In genomic region chr3:28326458-28326926, GRCh38 we compare ENCODE assay signal across 10 cellular contexts. TPM values are rescaled to one million over a fixed set of nuclear protein-coding genes. Genes with fewer than 3 reads are reported as not detected.
DNase-seq lines count a peak whose midpoint lies in the region; ATAC-seq and TF ChIP-seq lines count a peak whose summit lies in the region.
"Had no signal": no experiment of that assay in that cellular context is flagged by ENCODE, and none has a peak within 500 bp of the region (broad histone marks: within the 10 kb centered on the region; RNA-seq: fewer than 3 reads in every experiment).

No MANE protein-coding gene starts in this region.

- peaks cover 53% of the 10 kb centered on the region for H3K4me1 Mint-ChIP-seq in activated CD8-positive, alpha-beta memory T cell treated with anti-CD3 and anti-CD28 coated beads, Interleukin-2, amount 10 ng/mL, durations not matched to agents 7 days and 5 days
- H3K4me1 Mint-ChIP-seq in activated CD4-positive, alpha-beta memory T cell treated with anti-CD3 and anti-CD28 coated beads, Interleukin-2, amount 10 ng/mL, durations not matched to agents 7 days and 5 days = peaks cover 37% of the 10 kb centered on the region
- no peaks in the 10 kb centered on the region for H3K4me1 Mint-ChIP-seq in endothelial cell (ENCODE audit: unreplicated experiment)

- ATAC-seq in activated CD8-positive, alpha-beta memory T cell treated with anti-CD3 and anti-CD28 coated beads, Interleukin-2, amount 10 ng/mL, durations not matched to agents 7 days and 5 days = peak; percentile 91
- peak; percentile 73 for ATAC-seq in HG03066 (IDR thresholded peaks at IDR 0.05; ENCODE audit: low read depth, unreplicated experiment)

- no peaks in the 10 kb centered on the region for H3K27me3 Mint-ChIP-seq in activated CD8-positive, alpha-beta memory T cell treated with anti-CD3 and anti-CD28 coated beads, Interleukin-2, amount 10 ng/mL, durations not matched to agents 7 days and 5 days
- H3K27me3 Mint-ChIP-seq in activated CD4-positive, alpha-beta memory T cell treated with anti-CD3 and anti-CD28 coated beads, Interleukin-2, amount 10 ng/mL, durations not matched to agents 7 days and 5 days = no peaks in the 10 kb centered on the region
- no peaks in the 10 kb centered on the region for H3K27me3 Mint-ChIP-seq in endothelial cell (ENCODE audit: unreplicated experiment)
- H3K27me3 Mint-ChIP-seq: IgD-negative memory B cell had no signal

- POLR2A ChIA-PET in activated CD4-positive, alpha-beta memory T cell treated with anti-CD3 and anti-CD28 coated beads, Interleukin-2, amount 10 ng/mL, durations not matched to agents 7 days and 5 days (lab: Charles Lee) = interaction anchor here (0.6 to 3.6 kb wide), 13 partner anchors 9 to 614 kb away, joined by 3 to 38 read pairs (median 4); partner anchors contain the start of genes AZI2, CMC1, EOMES and ZCWPW2

- no peak for TF ChIP-seq CTCF in endothelial cell (IDR thresholded peaks at IDR 0.05; ENCODE audit: unreplicated experiment)

- CTCF ChIA-PET in activated CD8-positive, alpha-beta memory T cell treated with anti-CD3 and anti-CD28 coated beads, Interleukin-2, amount 10 ng/mL, durations not matched to agents 7 days and 5 days (lab: Charles Lee) = interaction anchor here (0.7 to 6.7 kb wide), 12 partner anchors 9 to 614 kb away, joined by 3 to 82 read pairs (median 4); partner anchors contain the start of genes AZI2, EOMES and ZCWPW2
- CTCF ChIA-PET in activated CD4-positive, alpha-beta memory T cell treated with anti-CD3 and anti-CD28 coated beads, Interleukin-2, amount 10 ng/mL, durations not matched to agents 7 days and 5 days (lab: Charles Lee) = interaction anchor here (0.6 to 6.2 kb wide), 12 partner anchors 8 to 618 kb away, joined by 3 to 103 read pairs (median 6); partner anchors contain the start of genes AZI2, EOMES and ZCWPW2

- peaks cover 40% of the 10 kb centered on the region for H3K36me3 Mint-ChIP-seq in activated CD8-positive, alpha-beta memory T cell treated with anti-CD3 and anti-CD28 coated beads, Interleukin-2, amount 10 ng/mL, durations not matched to agents 7 days and 5 days
- peaks cover 49% of the 10 kb centered on the region for H3K36me3 Mint-ChIP-seq in activated CD4-positive, alpha-beta memory T cell treated with anti-CD3 and anti-CD28 coated beads, Interleukin-2, amount 10 ng/mL, durations not matched to agents 7 days and 5 days (ENCODE audit: low read depth)
- no peaks in the 10 kb centered on the region for H3K36me3 Mint-ChIP-seq in endothelial cell (ENCODE audit: low read depth, unreplicated experiment)

- H3K27ac Mint-ChIP-seq in activated CD8-positive, alpha-beta memory T cell treated with anti-CD3 and anti-CD28 coated beads, Interleukin-2, amount 10 ng/mL, durations not matched to agents 7 days and 5 days = peak overlapping the region; percentile 78
- H3K27ac Mint-ChIP-seq in activated CD4-positive, alpha-beta memory T cell treated with anti-CD3 and anti-CD28 coated beads, Interleukin-2, amount 10 ng/mL, durations not matched to agents 7 days and 5 days = peak overlapping the region; percentile 59
- H3K27ac Mint-ChIP-seq in endothelial cell (ENCODE audit: unreplicated experiment) = no peak overlapping the region
- H3K27ac Mint-ChIP-seq: IgD-negative memory B cell had no signal

- H3K4me3 Mint-ChIP-seq in activated CD8-positive, alpha-beta memory T cell treated with anti-CD3 and anti-CD28 coated beads, Interleukin-2, amount 10 ng/mL, durations not matched to agents 7 days and 5 days = peak overlapping the region; percentile 13
- peak overlapping the region; percentile 1 for H3K4me3 Mint-ChIP-seq in activated CD4-positive, alpha-beta memory T cell treated with anti-CD3 and anti-CD28 coated beads, Interleukin-2, amount 10 ng/mL, durations not matched to agents 7 days and 5 days
- H3K4me3 Mint-ChIP-seq in endothelial cell (ENCODE audit: unreplicated experiment) = no peak overlapping the region
- H3K4me3 Mint-ChIP-seq: IgD-negative memory B cell had no signal

- H3K9me3 Mint-ChIP-seq in activated CD8-positive, alpha-beta memory T cell treated with anti-CD3 and anti-CD28 coated beads, Interleukin-2, amount 10 ng/mL, durations not matched to agents 7 days and 5 days (ENCODE audit: low read depth) = no peaks in the 10 kb centered on the region
- no peaks in the 10 kb centered on the region for H3K9me3 Mint-ChIP-seq in activated CD4-positive, alpha-beta memory T cell treated with anti-CD3 and anti-CD28 coated beads, Interleukin-2, amount 10 ng/mL, durations not matched to agents 7 days and 5 days
- no peaks in the 10 kb centered on the region for H3K9me3 Mint-ChIP-seq in endothelial cell (ENCODE audit: unreplicated experiment)
- H3K9me3 Mint-ChIP-seq: IgD-negative memory B cell had no signal

- DNase-seq in activated CD8-positive, alpha-beta memory T cell treated with anti-CD3 and anti-CD28 coated beads, Interleukin-2, amount 10 ng/mL, durations not matched to agents 7 days and 5 days = peak; percentile 83
- DNase-seq in activated CD8-positive, alpha-beta memory T cell treated with anti-CD3 and anti-CD28 coated beads, Interleukin-2, amount 50 U/mL, for 48 hours = no peak
- DNase-seq in activated CD4-positive, alpha-beta memory T cell treated with anti-CD3 and anti-CD28 coated beads, Interleukin-2, amount 10 ng/mL, durations not matched to agents 7 days and 5 days = peak; percentile 60
- DNase-seq in stimulated activated CD4-positive, alpha-beta T cell treated with anti-CD3 and anti-CD28 coated beads, TNF-alpha, amount 100 ng/mL, for 48 hours (ENCODE audit: low read depth in 3 of 3) = peak in 2 of 3 donors; percentile 12 to 13
- no peak for DNase-seq in T-helper 9 cell
- DNase-seq in NCI-H526 (lab: John Stamatoyannopoulos, UW) = no peak
- no peak for DNase-seq in endothelial cell (ENCODE audit: low spot score)
- DNase-seq: ACHN had no signal

RNA-seq across cellular contexts. Expression of gene ZCWPW2, which starts 22.0 kb away (rescaled TPM):
- total RNA-seq in activated CD8-positive, alpha-beta memory T cell treated with anti-CD3 and anti-CD28 coated beads, Interleukin-2, amount 10 ng/mL, durations not matched to agents 7 days and 5 days = under 1 TPM in 1 of 2 experiments, not detected in 1; 0.35 TPM
- under 1 TPM; 0.25 to 0.48 TPM for total RNA-seq in activated CD4-positive, alpha-beta memory T cell treated with anti-CD3 and anti-CD28 coated beads, Interleukin-2, amount 10 ng/mL, durations not matched to agents 7 days and 5 days
- 0.80 TPM for total RNA-seq in endothelial cell (ENCODE audit: unreplicated experiment)

RNA-seq across cellular contexts. Expression of gene AZI2, which starts 22.1 kb away (rescaled TPM):
- 10 to 100 TPM; 63.3 to 68.1 TPM for total RNA-seq in activated CD8-positive, alpha-beta memory T cell treated with anti-CD3 and anti-CD28 coated beads, Interleukin-2, amount 10 ng/mL, durations not matched to agents 7 days and 5 days
- total RNA-seq in activated CD4-positive, alpha-beta memory T cell treated with anti-CD3 and anti-CD28 coated beads, Interleukin-2, amount 10 ng/mL, durations not matched to agents 7 days and 5 days = 10 to 100 TPM; 75.5 to 80.1 TPM
- 50.2 TPM for total RNA-seq in endothelial cell (ENCODE audit: unreplicated experiment)

Comparison
In these comparisons a context has a peak if more than half of its experiments do, and no peak if none do; other contexts are left out.
1. DNase-seq: peak in activated CD8-positive, alpha-beta memory T cell treated with anti-CD3 and anti-CD28 coated beads, Interleukin-2, amount 10 ng/mL, durations not matched to agents 7 days and 5 days (single experiment), activated CD4-positive, alpha-beta memory T cell treated with anti-CD3 and anti-CD28 coated beads, Interleukin-2, amount 10 ng/mL, durations not matched to agents 7 days and 5 days (single experiment) and stimulated activated CD4-positive, alpha-beta T cell treated with anti-CD3 and anti-CD28 coated beads, TNF-alpha, amount 100 ng/mL, for 48 hours (2 of 3); none in activated CD8-positive, alpha-beta memory T cell treated with anti-CD3 and anti-CD28 coated beads, Interleukin-2, amount 50 U/mL, for 48 hours (single experiment), T-helper 9 cell (single experiment), NCI-H526 (0 of 2) and endothelial cell (single experiment).